In the genomic region with DNA sequence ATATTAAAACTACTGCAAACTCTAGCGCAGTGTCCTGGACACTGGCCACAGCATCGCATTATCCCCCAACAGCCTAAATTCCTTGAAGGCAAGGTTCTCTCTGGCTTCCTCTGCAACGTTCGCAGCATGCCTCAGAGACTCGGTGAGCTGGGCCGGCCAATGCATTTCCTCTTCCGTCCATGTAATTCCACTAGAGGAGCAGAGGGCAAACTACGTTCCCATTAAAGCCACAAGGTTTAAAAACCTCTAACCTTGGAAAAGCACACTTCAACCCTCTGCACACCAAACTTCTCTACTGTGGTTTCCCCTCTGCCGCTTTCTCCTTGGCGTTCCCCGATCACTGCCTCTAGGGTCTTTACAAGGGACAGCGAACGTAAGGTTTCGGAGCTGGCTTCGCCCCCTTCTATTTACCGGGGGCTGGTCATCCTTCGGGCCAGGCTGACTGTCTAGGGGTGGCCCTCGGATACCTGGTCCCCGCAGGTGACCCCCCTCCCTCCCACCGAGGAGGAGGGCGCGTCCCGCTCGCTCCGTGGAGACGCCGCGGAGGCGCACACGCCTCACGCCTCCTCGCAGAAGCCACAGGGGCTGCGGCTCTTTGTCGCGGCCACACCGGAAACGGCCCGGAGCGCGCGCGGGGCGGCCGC, we compare ENCODE assay signal across 1 cellular context.
TF ChIP-seq lines count a peak whose summit lies in the region.

No MANE protein-coding gene starts in this region.

TF ChIP-seq in HepG2, 621 proteins besides CTCF, POLR2A, EP300 and RAD21 (continued from another document and continues in another):
- 0 out of 2 replicates have a peak, but pooled peaks have one; percentile 2 for TF ChIP-seq ZNF646 (CRISPR knock-in tag; IDR thresholded peaks at IDR 0.05)
- TF ChIP-seq GABPA (IDR thresholded peaks at IDR 0.05; ENCODE audit: low read depth, low read length), result peak; percentile 53
- TF ChIP-seq GABPA (CRISPR knock-in tag; IDR thresholded peaks at IDR 0.05; ENCODE audit: low read depth), result peak; percentile 57
- TF ChIP-seq KMT2B (CRISPR knock-in tag; IDR thresholded peaks at IDR 0.05), result peak; percentile 80
- 0 out of 2 replicates have a peak, but pooled peaks have one; percentile 40 for TF ChIP-seq ZNF350 (CRISPR knock-in tag; IDR thresholded peaks at IDR 0.05; ENCODE audit: borderline replicate concordance, low read depth)
- TF ChIP-seq MAX (IDR thresholded peaks at IDR 0.05), result peak; percentile 41
- TF ChIP-seq ZNF547 (CRISPR knock-in tag; IDR thresholded peaks at IDR 0.05), result peak; percentile 37; the same call in 1 of the 2 replicates
- no peak for TF ChIP-seq RFXANK (CRISPR knock-in tag; IDR thresholded peaks at IDR 0.05)
- TF ChIP-seq, protein P1, sequence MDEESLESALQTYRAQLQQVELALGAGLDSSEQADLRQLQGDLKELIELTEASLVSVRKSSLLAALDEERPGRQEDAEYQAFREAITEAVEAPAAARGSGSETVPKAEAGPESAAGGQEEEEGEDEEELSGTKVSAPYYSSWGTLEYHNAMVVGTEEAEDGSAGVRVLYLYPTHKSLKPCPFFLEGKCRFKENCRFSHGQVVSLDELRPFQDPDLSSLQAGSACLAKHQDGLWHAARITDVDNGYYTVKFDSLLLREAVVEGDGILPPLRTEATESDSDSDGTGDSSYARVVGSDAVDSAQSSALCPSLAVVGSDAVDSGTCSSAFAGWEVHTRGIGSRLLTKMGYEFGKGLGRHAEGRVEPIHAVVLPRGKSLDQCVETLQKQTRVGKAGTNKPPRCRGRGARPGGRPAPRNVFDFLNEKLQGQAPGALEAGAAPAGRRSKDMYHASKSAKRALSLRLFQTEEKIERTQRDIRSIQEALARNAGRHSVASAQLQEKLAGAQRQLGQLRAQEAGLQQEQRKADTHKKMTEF (CRISPR knock-in tag; IDR thresholded peaks at IDR 0.05), result peak; percentile 86
- 0 out of 2 replicates have a peak, but pooled peaks have one; percentile 40 for TF ChIP-seq MYNN (CRISPR knock-in tag; IDR thresholded peaks at IDR 0.05; ENCODE audit: low read depth)
- peak; percentile 68; the same call in 1 of the 2 replicates for TF ChIP-seq NFKB2 (CRISPR knock-in tag; IDR thresholded peaks at IDR 0.05; ENCODE audit: borderline replicate concordance)
- TF ChIP-seq ZNF788 (CRISPR knock-in tag; IDR thresholded peaks at IDR 0.05; ENCODE audit: borderline replicate concordance), result peak; percentile 66; the same call in 1 of the 2 replicates
- peak; percentile 74; the same call in 1 of the 2 replicates for TF ChIP-seq ZNF572 (CRISPR knock-in tag; IDR thresholded peaks at IDR 0.05)
- TF ChIP-seq, protein P2, sequence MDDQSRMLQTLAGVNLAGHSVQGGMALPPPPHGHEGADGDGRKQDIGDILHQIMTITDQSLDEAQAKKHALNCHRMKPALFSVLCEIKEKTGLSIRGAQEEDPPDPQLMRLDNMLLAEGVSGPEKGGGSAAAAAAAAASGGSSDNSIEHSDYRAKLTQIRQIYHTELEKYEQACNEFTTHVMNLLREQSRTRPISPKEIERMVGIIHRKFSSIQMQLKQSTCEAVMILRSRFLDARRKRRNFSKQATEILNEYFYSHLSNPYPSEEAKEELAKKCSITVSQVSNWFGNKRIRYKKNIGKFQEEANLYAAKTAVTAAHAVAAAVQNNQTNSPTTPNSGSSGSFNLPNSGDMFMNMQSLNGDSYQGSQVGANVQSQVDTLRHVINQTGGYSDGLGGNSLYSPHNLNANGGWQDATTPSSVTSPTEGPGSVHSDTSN (CRISPR knock-in tag; IDR thresholded peaks at IDR 0.05; ENCODE audit: borderline replicate concordance), result no peak
- TF ChIP-seq ZNF704 (CRISPR knock-in tag; IDR thresholded peaks at IDR 0.05; ENCODE audit: borderline replicate concordance), result no peak
- TF ChIP-seq, protein P3, sequence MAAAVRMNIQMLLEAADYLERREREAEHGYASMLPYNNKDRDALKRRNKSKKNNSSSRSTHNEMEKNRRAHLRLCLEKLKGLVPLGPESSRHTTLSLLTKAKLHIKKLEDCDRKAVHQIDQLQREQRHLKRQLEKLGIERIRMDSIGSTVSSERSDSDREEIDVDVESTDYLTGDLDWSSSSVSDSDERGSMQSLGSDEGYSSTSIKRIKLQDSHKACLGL (CRISPR knock-in tag; IDR thresholded peaks at IDR 0.05), result no peak
- TF ChIP-seq ZNF530 (CRISPR knock-in tag; IDR thresholded peaks at IDR 0.05; ENCODE audit: low read depth), result no peak
- TF ChIP-seq ZNF232 (CRISPR knock-in tag; IDR thresholded peaks at IDR 0.05; ENCODE audit: borderline replicate concordance), result 0 out of 2 replicates have a peak, but pooled peaks have one; percentile 67
- no peak for TF ChIP-seq SNAI1 (CRISPR knock-in tag; IDR thresholded peaks at IDR 0.05; ENCODE audit: borderline replicate concordance)
- 0 out of 2 replicates have a peak, but pooled peaks have one; percentile 25 for TF ChIP-seq NR2F6 (IDR thresholded peaks at IDR 0.05)
- TF ChIP-seq NR2F6 (CRISPR knock-in tag; IDR thresholded peaks at IDR 0.05), result 0 out of 2 replicates have a peak, but pooled peaks have one; percentile 13
- 0 out of 2 replicates have a peak, but pooled peaks have one; percentile 29 for TF ChIP-seq MIER3 (CRISPR knock-in tag; IDR thresholded peaks at IDR 0.05; ENCODE audit: borderline replicate concordance)
- TF ChIP-seq ZNF792 (CRISPR knock-in tag; IDR thresholded peaks at IDR 0.05), result peak; percentile 10; the same call in 1 of the 2 replicates
- TF ChIP-seq RXRA (CRISPR knock-in tag; IDR thresholded peaks at IDR 0.05), result peak; percentile 32; the same call in 1 of the 2 replicates
- TF ChIP-seq, protein P4, sequence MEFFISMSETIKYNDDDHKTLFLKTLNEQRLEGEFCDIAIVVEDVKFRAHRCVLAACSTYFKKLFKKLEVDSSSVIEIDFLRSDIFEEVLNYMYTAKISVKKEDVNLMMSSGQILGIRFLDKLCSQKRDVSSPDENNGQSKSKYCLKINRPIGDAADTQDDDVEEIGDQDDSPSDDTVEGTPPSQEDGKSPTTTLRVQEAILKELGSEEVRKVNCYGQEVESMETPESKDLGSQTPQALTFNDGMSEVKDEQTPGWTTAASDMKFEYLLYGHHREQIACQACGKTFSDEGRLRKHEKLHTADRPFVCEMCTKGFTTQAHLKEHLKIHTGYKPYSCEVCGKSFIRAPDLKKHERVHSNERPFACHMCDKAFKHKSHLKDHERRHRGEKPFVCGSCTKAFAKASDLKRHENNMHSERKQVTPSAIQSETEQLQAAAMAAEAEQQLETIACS (CRISPR knock-in tag; IDR thresholded peaks at IDR 0.05), result peak; percentile 87
- TF ChIP-seq MAZ (IDR thresholded peaks at IDR 0.05; ENCODE audit: borderline replicate concordance, low read depth, low read length), result no peak
- TF ChIP-seq MAZ (CRISPR knock-in tag; IDR thresholded peaks at IDR 0.05; ENCODE audit: low read depth), result 0 out of 2 replicates have a peak, but pooled peaks have one; percentile 20
- 0 out of 2 replicates have a peak, but pooled peaks have one; percentile 66 for TF ChIP-seq ZNF256 (CRISPR knock-in tag; conservative IDR thresholded peaks at IDR 0.05)
- TF ChIP-seq JDP2 (CRISPR knock-in tag; IDR thresholded peaks at IDR 0.05; ENCODE audit: borderline replicate concordance), result no peak
- TF ChIP-seq SUZ12 (IDR thresholded peaks at IDR 0.05; ENCODE audit: low read depth, low read length), result no peak
- TF ChIP-seq, protein P5, sequence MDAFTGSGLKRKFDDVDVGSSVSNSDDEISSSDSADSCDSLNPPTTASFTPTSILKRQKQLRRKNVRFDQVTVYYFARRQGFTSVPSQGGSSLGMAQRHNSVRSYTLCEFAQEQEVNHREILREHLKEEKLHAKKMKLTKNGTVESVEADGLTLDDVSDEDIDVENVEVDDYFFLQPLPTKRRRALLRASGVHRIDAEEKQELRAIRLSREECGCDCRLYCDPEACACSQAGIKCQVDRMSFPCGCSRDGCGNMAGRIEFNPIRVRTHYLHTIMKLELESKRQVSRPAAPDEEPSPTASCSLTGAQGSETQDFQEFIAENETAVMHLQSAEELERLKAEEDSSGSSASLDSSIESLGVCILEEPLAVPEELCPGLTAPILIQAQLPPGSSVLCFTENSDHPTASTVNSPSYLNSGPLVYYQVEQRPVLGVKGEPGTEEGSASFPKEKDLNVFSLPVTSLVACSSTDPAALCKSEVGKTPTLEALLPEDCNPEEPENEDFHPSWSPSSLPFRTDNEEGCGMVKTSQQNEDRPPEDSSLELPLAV (CRISPR knock-in tag; conservative IDR thresholded peaks at IDR 0.05; ENCODE audit: low read depth), result no peak
- TF ChIP-seq, protein P6, sequence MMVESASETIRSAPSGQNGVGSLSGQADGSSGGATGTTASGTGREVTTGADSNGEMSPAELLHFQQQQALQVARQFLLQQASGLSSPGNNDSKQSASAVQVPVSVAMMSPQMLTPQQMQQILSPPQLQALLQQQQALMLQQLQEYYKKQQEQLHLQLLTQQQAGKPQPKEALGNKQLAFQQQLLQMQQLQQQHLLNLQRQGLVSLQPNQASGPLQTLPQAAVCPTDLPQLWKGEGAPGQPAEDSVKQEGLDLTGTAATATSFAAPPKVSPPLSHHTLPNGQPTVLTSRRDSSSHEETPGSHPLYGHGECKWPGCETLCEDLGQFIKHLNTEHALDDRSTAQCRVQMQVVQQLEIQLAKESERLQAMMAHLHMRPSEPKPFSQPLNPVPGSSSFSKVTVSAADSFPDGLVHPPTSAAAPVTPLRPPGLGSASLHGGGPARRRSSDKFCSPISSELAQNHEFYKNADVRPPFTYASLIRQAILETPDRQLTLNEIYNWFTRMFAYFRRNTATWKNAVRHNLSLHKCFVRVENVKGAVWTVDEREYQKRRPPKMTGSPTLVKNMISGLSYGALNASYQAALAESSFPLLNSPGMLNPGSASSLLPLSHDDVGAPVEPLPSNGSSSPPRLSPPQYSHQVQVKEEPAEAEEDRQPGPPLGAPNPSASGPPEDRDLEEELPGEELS (CRISPR knock-in tag; IDR thresholded peaks at IDR 0.05), result 0 out of 2 replicates have a peak, but pooled peaks have one; percentile 32
- TF ChIP-seq MEIS2 (CRISPR knock-in tag; IDR thresholded peaks at IDR 0.05), result peak; percentile 78
- TF ChIP-seq HMG20A (CRISPR knock-in tag; IDR thresholded peaks at IDR 0.05; ENCODE audit: borderline replicate concordance), result no peak
- TF ChIP-seq TCF12 (IDR thresholded peaks at IDR 0.05), result no peak
- no peak for TF ChIP-seq TCF12 (CRISPR knock-in tag; IDR thresholded peaks at IDR 0.05)
- peak; percentile 66; the same call in 1 of the 2 replicates for TF ChIP-seq ZNF317 (CRISPR knock-in tag; IDR thresholded peaks at IDR 0.05)
